ENCODE assay signal across 1 cellular context in the genomic region with DNA sequence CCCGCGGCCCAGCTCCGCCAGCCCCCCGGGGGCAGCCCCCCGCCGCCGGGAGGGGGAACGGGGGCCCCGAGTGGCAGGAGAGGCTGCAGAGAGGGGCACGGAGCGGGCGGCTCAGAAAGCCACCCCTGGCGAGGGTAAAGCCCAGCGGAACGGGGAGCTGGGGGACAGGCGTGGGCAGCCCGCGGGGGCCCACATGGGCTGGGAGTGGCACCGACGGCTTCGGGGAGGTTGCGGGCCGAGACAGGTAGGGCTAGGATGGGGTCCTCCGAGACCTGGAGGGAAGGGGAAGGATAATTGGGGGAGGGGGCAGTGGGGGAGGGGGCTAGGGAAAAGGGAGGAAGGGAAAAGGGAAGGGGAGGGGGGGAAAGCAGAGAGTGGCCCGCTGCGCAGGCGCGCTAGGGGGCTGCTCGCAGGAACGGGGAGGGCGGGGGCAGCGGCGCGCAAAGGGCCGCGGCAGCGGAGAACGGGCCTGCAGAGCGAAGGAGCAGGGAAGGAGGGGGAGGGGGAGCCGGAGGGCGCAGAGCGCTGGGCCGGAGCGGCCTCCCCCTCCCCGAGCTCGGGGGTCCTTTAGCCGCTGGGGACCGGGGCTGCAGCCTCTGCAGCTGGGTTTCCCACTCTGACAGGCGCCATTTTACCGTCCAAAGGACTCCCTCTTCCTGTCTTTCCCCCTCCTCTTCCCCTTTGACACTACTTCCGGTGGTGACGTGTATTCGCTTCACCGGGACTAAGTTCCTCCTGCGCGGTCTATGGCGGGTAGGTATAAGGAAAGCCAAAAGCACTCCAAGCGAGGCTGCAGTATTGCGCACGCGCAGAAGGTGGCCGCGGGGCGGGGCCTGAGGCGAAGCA.
A peak's percentile ranks its signal among the peaks of the same experiment; 100 is the strongest.
TF ChIP-seq lines count a peak whose summit lies in the region.

A gene (minus strand): TSS at position 405 of the 846 bp plus-strand sequence. CDS start 438 bp downstream, outside the sequence.

TF ChIP-seq in A549, 52 proteins besides CTCF, POLR2A, EP300 and RAD21 (continued from another document):
- TF ChIP-seq, protein P1, sequence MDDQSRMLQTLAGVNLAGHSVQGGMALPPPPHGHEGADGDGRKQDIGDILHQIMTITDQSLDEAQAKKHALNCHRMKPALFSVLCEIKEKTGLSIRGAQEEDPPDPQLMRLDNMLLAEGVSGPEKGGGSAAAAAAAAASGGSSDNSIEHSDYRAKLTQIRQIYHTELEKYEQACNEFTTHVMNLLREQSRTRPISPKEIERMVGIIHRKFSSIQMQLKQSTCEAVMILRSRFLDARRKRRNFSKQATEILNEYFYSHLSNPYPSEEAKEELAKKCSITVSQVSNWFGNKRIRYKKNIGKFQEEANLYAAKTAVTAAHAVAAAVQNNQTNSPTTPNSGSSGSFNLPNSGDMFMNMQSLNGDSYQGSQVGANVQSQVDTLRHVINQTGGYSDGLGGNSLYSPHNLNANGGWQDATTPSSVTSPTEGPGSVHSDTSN (IDR thresholded peaks at IDR 0.05): no peak
- 0 out of 2 replicates have a peak, but pooled peaks have one; percentile 42 for TF ChIP-seq TFCP2L1 (CRISPR knock-in tag; IDR thresholded peaks at IDR 0.05)
TF ChIP-seq in A549: peak in this region for 6.
